ENCODE assay signal across 15 cellular contexts in the genomic region with DNA sequence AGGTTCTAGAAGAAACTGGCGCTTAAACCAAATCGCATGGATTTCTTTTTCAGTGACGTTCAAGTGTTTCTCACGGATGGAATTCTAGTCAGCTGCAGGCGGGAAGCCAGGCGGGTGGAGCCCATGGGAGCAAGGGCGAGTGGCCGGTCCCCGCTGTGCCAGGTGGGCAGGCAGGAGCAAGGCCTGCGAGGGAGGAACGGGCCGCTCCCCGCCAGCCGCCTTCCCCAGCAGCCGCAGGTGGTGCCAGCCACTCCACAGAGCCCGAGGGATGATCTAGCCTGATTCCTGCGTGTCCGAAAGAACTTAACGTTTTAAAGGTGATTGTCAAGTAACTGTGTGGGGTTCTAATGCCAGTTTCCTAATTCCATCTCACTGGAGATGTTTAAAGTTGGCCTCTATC. TPM values are rescaled to one million over a fixed set of nuclear protein-coding genes. Genes with fewer than 3 reads are reported as not detected.
DNase-seq lines count a peak whose midpoint lies in the region; ATAC-seq, FAIRE-seq and TF ChIP-seq lines count a peak whose summit lies in the region.
"Had no signal": no experiment of that assay in that cellular context is flagged by ENCODE, and none has a peak within 500 bp of the region (broad histone marks: within the 10 kb centered on the region; RNA-seq: fewer than 3 reads in every experiment).

No MANE protein-coding gene starts in this region.

- WGBS in K562 (ENCODE audit: insufficient coverage, low coverage, missing lambda C conversion rate) = 92% methylated on average over 19 of the region's 19 CpGs

- no peak overlapping the region for H3K4me2 ChIP-seq in PC-3 (ENCODE audit: low read length)
- no peak overlapping the region for H3K4me2 ChIP-seq in K562 (ENCODE audit: insufficient read depth, low read length)

- H3K4me1 ChIP-seq in Caco-2 (no peaks in the 10 kb centered on the region), PC-3 (ENCODE audit: insufficient read depth, low read length) (no peaks in the 10 kb centered on the region), K562 (replicated peaks in 1 of 2; ENCODE audit: control insufficient read depth in 2 of 2, insufficient read depth in 2 of 2, low read length in 2 of 2) (peaks cover 0 to 38% of the 10 kb centered on the region in 2 experiments; a peak in 1 of 5 replicates), ascending aorta (no peaks in the 10 kb centered on the region)

- no peak overlapping the region for H3K27ac Mint-ChIP-seq in Caco-2 (ENCODE audit: unreplicated experiment)

- H3K36me3 ChIP-seq in Caco-2 (ENCODE audit: control insufficient read depth, insufficient read depth, low read length) (no peaks in the 10 kb centered on the region; the same call in 1 of the 2 replicates), PC-3 (ENCODE audit: low read depth, low read length) (peaks cover 61% of the 10 kb centered on the region), K562 (ENCODE audit: control insufficient read depth, insufficient read depth, low read length) (peaks cover 85% of the 10 kb centered on the region), ascending aorta (peaks cover 62 to 95% of the 10 kb centered on the region in 2 donors)

- no peak overlapping the region for H2AFZ ChIP-seq in PC-3 (ENCODE audit: low read length)
- no peak overlapping the region for H2AFZ ChIP-seq in K562 (ENCODE audit: low read depth, low read length)
- H2AFZ ChIP-seq: GM23248 had no signal

- DNase-seq in Caco-2 (no peak), PC-3 (no peak), K562 (ENCODE audit: extremely low read depth in 1 of 4, low spot score in 3 of 4) (no peak), C1 segment of cervical spinal cord (lab: John Stamatoyannopoulos, UW) (no peak), NCI-H2171 (lab: John Stamatoyannopoulos, UW) (no peak), ascending aorta (ENCODE audit: low spot score in 2 of 2) (no peak)
- DNase-seq: ACHN, GM23248, NCI-H1417 treated with DMSO at 0.1 percent for 48 hours, NCI-H187 treated with DMSO at 0.1 percent for 48 hours, NCI-H446, NCI-H69 had no signal

- no peaks in the 10 kb centered on the region for H3K27me3 Mint-ChIP-seq in Caco-2 (ENCODE audit: insufficient read depth, unreplicated experiment)

- CTCF ChIA-PET in Caco-2 (lab: Charles Lee) = no interaction called here
- CTCF ChIA-PET in PC-3 (lab: Charles Lee) = no interaction called here
- CTCF ChIA-PET in K562 (lab: Yijun Ruan, JAX; ENCODE audit: low intra/inter-chr PET ratio) = no interaction called here

- H3K27ac ChIP-seq in 22Rv1 (peak overlapping the region; percentile 5; the same call in 1 of the 2 replicates), PC-3 (ENCODE audit: low read length) (no peak overlapping the region), K562 (ENCODE audit: extremely low read depth, low read depth, low read length) (no peak overlapping the region), ascending aorta (no peak overlapping the region)
- H3K27ac ChIP-seq: GM23248 had no signal

- no peaks in the 10 kb centered on the region for H3K9me3 Mint-ChIP-seq in Caco-2 (ENCODE audit: unreplicated experiment)
- H3K9me3 Mint-ChIP-seq: CD14-positive monocyte had no signal

- H3K27me3 ChIP-seq in Caco-2 (replicated peaks; ENCODE audit: control insufficient read depth, insufficient read depth, low read length) = no peaks in the 10 kb centered on the region
- H3K27me3 ChIP-seq in PC-3 (ENCODE audit: low read length) = no peaks in the 10 kb centered on the region
- H3K27me3 ChIP-seq in K562 (ENCODE audit: control insufficient read depth in 2 of 2, insufficient read depth in 2 of 2, low read length in 2 of 2) = no peaks in the 10 kb centered on the region
- H3K27me3 ChIP-seq in ascending aorta = no peaks in the 10 kb centered on the region

- no peak for TF ChIP-seq POLR2A in K562 (conservative IDR thresholded peaks at IDR 0.05)

- no peaks in the 10 kb centered on the region for H3K9me1 ChIP-seq in K562 (ENCODE audit: control insufficient read depth, insufficient read depth, low read length)

- TF ChIP-seq CTCF in 22Rv1 (IDR thresholded peaks at IDR 0.05) (no peak), Caco-2 (IDR thresholded peaks at IDR 0.05; ENCODE audit: insufficient read depth in 1 of 2, low read depth in 1 of 2, low read length in 1 of 2, severe bottlenecking in 1 of 2, unreplicated experiment in 1 of 2) (no peak), PC-3 (conservative IDR thresholded peaks at IDR 0.05; ENCODE audit: low read depth, low read length) (no peak), K562 (IDR thresholded peaks at IDR 0.05 in 2 of 3, conservative IDR thresholded peaks at IDR 0.05 in 1 of 3; ENCODE audit: insufficient read depth in 2 of 3, low read depth in 1 of 3, low read length in 3 of 3) (no peak), ascending aorta (IDR thresholded peaks at IDR 0.05) (no peak)

- TF ChIP-seq RAD21 in K562 (CRISPR knock-in tag; conservative IDR thresholded peaks at IDR 0.05 in 1 of 2, IDR thresholded peaks at IDR 0.05 in 1 of 2) = no peak

- ATAC-seq in PC-3 = no peak
- no peak for ATAC-seq in K562

- TSS peak; percentile 72 for BruUV-seq in Caco-2 (replicated peaks; lab: Mats Ljungman, UMichigan)
- BruUV-seq in PC-3 (replicated peaks; lab: Mats Ljungman, UMichigan) = TSS peak; percentile 23
- BruUV-seq in K562 (replicated peaks; lab: Mats Ljungman, UMichigan) = TSS peak; percentile 53

- intact Hi-C loops in Caco-2 (cut with micrococcal nuclease; ENCODE audit: unreplicated experiment) (no loop called here), PC-3 (cut with micrococcal nuclease) (no loop called here), K562 (cut with micrococcal nuclease) (no loop called here), ascending aorta (cut with DNase I) (no loop called here)

- in situ Hi-C loops in K562 (cut with MboI) = no loop called here

- no peaks in the 10 kb centered on the region for H3K4me1 Mint-ChIP-seq in Caco-2 (ENCODE audit: low read depth, unreplicated experiment)
- H3K4me1 Mint-ChIP-seq: CD14-positive monocyte had no signal

- no peak overlapping the region for H3K4me3 ChIP-seq in Caco-2 (ENCODE audit: low read depth, low read length)
- H3K4me3 ChIP-seq in PC-3 (ENCODE audit: low read length) = no peak overlapping the region
- no peak overlapping the region for H3K4me3 ChIP-seq in K562
- no peak overlapping the region for H3K4me3 ChIP-seq in ascending aorta
- H3K4me3 ChIP-seq: GM23248 had no signal

- peaks cover 3% of the 10 kb centered on the region; the same call in 1 of the 2 replicates for H4K20me1 ChIP-seq in PC-3 (ENCODE audit: low read length)
- H4K20me1 ChIP-seq in K562 (replicated peaks; ENCODE audit: control insufficient read depth, insufficient read depth, low read length) = peaks cover 9% of the 10 kb centered on the region; the same call in 1 of the 2 replicates

- H3K9ac ChIP-seq in PC-3 (ENCODE audit: low read length) = no peak overlapping the region
- H3K9ac ChIP-seq in K562 (ENCODE audit: insufficient read depth in 1 of 2, low read depth in 2 of 2, low read length in 2 of 2) = peak overlapping the region in 1 of 2 experiments; percentile 50; a peak in 1 of 4 replicates
- H3K9ac ChIP-seq: GM23248 had no signal

- H3F3A ChIP-seq in PC-3 (ENCODE audit: low read length, unreplicated experiment) = peaks cover 5% of the 10 kb centered on the region

- peaks cover 9% of the 10 kb centered on the region; the same call in 1 of the 2 replicates for H3K79me2 ChIP-seq in PC-3 (ENCODE audit: low read length)
- no peaks in the 10 kb centered on the region; the same call in 2 of the 3 replicates for H3K79me2 ChIP-seq in K562 (ENCODE audit: control insufficient read depth, insufficient read depth, low read length)

- no peak overlapping the region for H3K4me3 Mint-ChIP-seq in Caco-2 (ENCODE audit: unreplicated experiment)
- H3K4me3 Mint-ChIP-seq: CD14-positive monocyte had no signal

- no peak for FAIRE-seq in K562 (lab: Jason Lieb, UNC)
- FAIRE-seq: G401.6 had no signal

- H3K9me2 ChIP-seq in PC-3 (replicated peaks; ENCODE audit: low read length) = no peaks in the 10 kb centered on the region

- POLR2A ChIA-PET in Caco-2 (lab: Charles Lee) (no interaction called here), PC-3 (lab: Charles Lee; ENCODE audit: unreplicated experiment) (no interaction called here), K562 (lab: Yijun Ruan, JAX) (interaction anchor here (1.0 to 1.9 kb wide), 3 partner anchors 9 to 86 kb away, joined by 3 to 4 read pairs (median 3); a partner anchor contains a TSS)

- peaks cover 76% of the 10 kb centered on the region for H3K36me3 Mint-ChIP-seq in Caco-2 (ENCODE audit: insufficient read depth, unreplicated experiment)

- H3K9me3 ChIP-seq in Caco-2 = no peaks in the 10 kb centered on the region
- H3K9me3 ChIP-seq in PC-3 (ENCODE audit: low read length) = no peaks in the 10 kb centered on the region
- H3K9me3 ChIP-seq in K562 (replicated peaks; ENCODE audit: control insufficient read depth, insufficient read depth, low read depth, low read length) = no peaks in the 10 kb centered on the region
- no peaks in the 10 kb centered on the region for H3K9me3 ChIP-seq in ascending aorta

- no peak for TF ChIP-seq EP300 in K562 (IDR thresholded peaks at IDR 0.05; ENCODE audit: low read length)

RNA-seq across cellular contexts. Expression of a gene that starts 9.1 kb away (rescaled TPM):
- total RNA-seq in Caco-2 (2022) = 19.7 and 21.9 TPM in 2 replicates
- total RNA-seq in PC-3 (2014; rRNA removed) = 97.8 and 100 TPM in 2 replicates
- total RNA-seq in K562 (2011; cell fraction: chromatin; rRNA removed; ENCODE audit: low replicate concordance) = 13.3 and 27.8 TPM in 2 replicates
- 23.4 and 30.4 TPM in 2 replicates for total RNA-seq in K562 (2011; cell fraction: nucleolus; rRNA removed)
- 18.3 and 19.9 TPM in 2 replicates for total RNA-seq in K562 (2011; cell fraction: nucleoplasm; rRNA removed)
- total RNA-seq in K562 (2014; rRNA removed) = 24.5 and 26.2 TPM in 2 replicates
- total RNA-seq in K562 (2014; rRNA removed; fragmentation: Illumina TruSeq; extraction: Trizol) = 5.6 and 5.7 TPM in 2 replicates
- total RNA-seq in K562 (2015; rRNA removed; fragmentation: Illumina TruSeq; extraction: Trizol) = 8.4 and 9.3 TPM in 2 replicates
- total RNA-seq in K562 (2021) = 18.2 and 18.7 TPM in 2 replicates
- 8.7 and 9.4 TPM in 2 replicates for polyA plus RNA-seq in K562 (2011; rRNA removed)
- polyA plus RNA-seq in K562 (2011; cell fraction: cytosol; rRNA removed) = 9.6 and 19.3 TPM in 2 replicates
- 18.8 and 28.5 TPM in 2 replicates for polyA plus RNA-seq in K562 (2011; cell fraction: nucleus; rRNA removed)
- polyA plus RNA-seq in K562 (2012) = 9.3 and 13.4 TPM in 2 replicates
- 6.4 and 10.6 TPM in 2 replicates for polyA plus RNA-seq in K562 (2014; fragmentation: Illumina TruSeq; extraction: Trizol)
- polyA plus RNA-seq in K562 (2014; fragmentation: Nextera tagmentation; extraction: Ambion mirVana) = under 1 TPM; 0.03 to 0.11 TPM
- 18.8 and 22.5 TPM in 2 replicates for polyA plus RNA-seq in K562 (2014; rRNA removed)
- polyA minus RNA-seq in K562 (2011; rRNA and poly(A)+ RNA removed) = 3.5 and 3.9 TPM in 2 replicates
- polyA minus RNA-seq in K562 (2011; cell fraction: cytosol; rRNA and poly(A)+ RNA removed) = 5.4 and 14.7 TPM in 2 replicates
- 11.1 and 14.0 TPM in 2 replicates for polyA minus RNA-seq in K562 (2011; cell fraction: nucleus; rRNA and poly(A)+ RNA removed)
- total RNA-seq in ascending aorta = 26.1 TPM

RNA-seq across cellular contexts. Expression of a gene that starts 11.6 kb away (rescaled TPM):
- total RNA-seq in Caco-2 (2022) (136 and 141 TPM in 2 replicates), PC-3 (2014; rRNA removed) (160 TPM in 2 replicates), K562 (2014; rRNA removed) (63.1 and 109 TPM in 2 replicates), K562 (2014; rRNA removed; fragmentation: Illumina TruSeq; extraction: Trizol) (183 and 211 TPM in 2 replicates), K562 (2015; rRNA removed; fragmentation: Illumina TruSeq; extraction: Trizol) (146 and 153 TPM in 2 replicates), K562 (2021) (219 and 235 TPM in 2 replicates), ascending aorta (61.3 TPM)
- 270 and 338 TPM in 2 replicates for total RNA-seq in K562 (2011; cell fraction: chromatin; rRNA removed; ENCODE audit: low replicate concordance)
- total RNA-seq in K562 (2011; cell fraction: nucleolus; rRNA removed) = 175 and 181 TPM in 2 replicates
- total RNA-seq in K562 (2011; cell fraction: nucleoplasm; rRNA removed) = 289 and 345 TPM in 2 replicates
- polyA plus RNA-seq in K562 (2011; rRNA removed) (316 and 354 TPM in 2 replicates), K562 (2014; fragmentation: Illumina TruSeq; extraction: Trizol) (299 and 323 TPM in 2 replicates), K562 (2014; fragmentation: Nextera tagmentation; extraction: Ambion mirVana) (10 to 100 TPM; 19.6 to 34.5 TPM), K562 (2014; rRNA removed) (216 and 249 TPM in 2 replicates)
- polyA plus RNA-seq in K562 (2011; cell fraction: cytosol; rRNA removed) = 218 and 437 TPM in 2 replicates
- 267 and 372 TPM in 2 replicates for polyA plus RNA-seq in K562 (2011; cell fraction: nucleus; rRNA removed)
- polyA plus RNA-seq in K562 (2012) = 133 and 293 TPM in 2 replicates
- 304 and 371 TPM in 2 replicates for polyA minus RNA-seq in K562 (2011; rRNA and poly(A)+ RNA removed)
- 79.7 and 109 TPM in 2 replicates for polyA minus RNA-seq in K562 (2011; cell fraction: cytosol; rRNA and poly(A)+ RNA removed)
- 23.0 and 33.4 TPM in 2 replicates for polyA minus RNA-seq in K562 (2011; cell fraction: nucleus; rRNA and poly(A)+ RNA removed)

RNA-seq across cellular contexts. Expression of a gene that starts 11.9 kb away (rescaled TPM):
- 8.6 and 9.1 TPM in 2 replicates for total RNA-seq in Caco-2 (2022)
- 11.2 and 30.5 TPM in 2 replicates for total RNA-seq in PC-3 (2014; rRNA removed)
- 24.9 and 49.4 TPM in 2 replicates for total RNA-seq in K562 (2011; cell fraction: chromatin; rRNA removed; ENCODE audit: low replicate concordance)
- total RNA-seq in K562 (2011; cell fraction: nucleolus; rRNA removed) = 26.6 and 36.7 TPM in 2 replicates
- 26.9 and 29.6 TPM in 2 replicates for total RNA-seq in K562 (2011; cell fraction: nucleoplasm; rRNA removed)
- total RNA-seq in K562 (2014; rRNA removed) = 6.1 and 9.3 TPM in 2 replicates
- total RNA-seq in K562 (2014; rRNA removed; fragmentation: Illumina TruSeq; extraction: Trizol) = 2.3 and 2.9 TPM in 2 replicates
- 4.7 and 5.5 TPM in 2 replicates for total RNA-seq in K562 (2015; rRNA removed; fragmentation: Illumina TruSeq; extraction: Trizol)
- total RNA-seq in K562 (2021) = 5.1 and 7.6 TPM in 2 replicates
- 3.9 and 4.4 TPM in 2 replicates for polyA plus RNA-seq in K562 (2011; rRNA removed)
- polyA plus RNA-seq in K562 (2011; cell fraction: cytosol; rRNA removed) = 4.3 and 4.7 TPM in 2 replicates
- polyA plus RNA-seq in K562 (2011; cell fraction: nucleus; rRNA removed) = 10.6 and 16.9 TPM in 2 replicates
- polyA plus RNA-seq in K562 (2012) = 3.6 and 6.3 TPM in 2 replicates
- 1.8 and 2.7 TPM in 2 replicates for polyA plus RNA-seq in K562 (2014; fragmentation: Illumina TruSeq; extraction: Trizol)
- under 1 TPM; 0.24 to 0.35 TPM for polyA plus RNA-seq in K562 (2014; fragmentation: Nextera tagmentation; extraction: Ambion mirVana)
- 4.2 and 5.8 TPM in 2 replicates for polyA plus RNA-seq in K562 (2014; rRNA removed)
- 5.5 and 9.6 TPM in 2 replicates for polyA minus RNA-seq in K562 (2011; rRNA and poly(A)+ RNA removed)
- 4.8 and 5.6 TPM in 2 replicates for polyA minus RNA-seq in K562 (2011; cell fraction: cytosol; rRNA and poly(A)+ RNA removed)
- 11.7 and 12.0 TPM in 2 replicates for polyA minus RNA-seq in K562 (2011; cell fraction: nucleus; rRNA and poly(A)+ RNA removed)
- total RNA-seq in ascending aorta = 18.4 TPM
